Comparison of ENCODE assay signal across 8 cellular contexts in genomic region chr11:61826930-61827572, GRCh38. TPM values are rescaled to one million over a fixed set of nuclear protein-coding genes. Genes with fewer than 3 reads are reported as not detected.
DNase-seq lines count a peak whose midpoint lies in the region; ATAC-seq and FAIRE-seq lines count a peak whose summit lies in the region.

No MANE protein-coding gene starts in this region.

- H3K4me3 Mint-ChIP-seq in activated naive CD4-positive, alpha-beta T cell treated with anti-CD3 and anti-CD28 coated beads for 36 hours: peak overlapping the region; percentile 85
- peak overlapping the region; percentile 77 for H3K4me3 Mint-ChIP-seq in activated T-helper 17 cell treated with anti-CD3 and anti-CD28 coated beads, Interleukin-2, amount 50 U/mL, for 72 hours

- H3K27me3 Mint-ChIP-seq in activated naive CD4-positive, alpha-beta T cell treated with anti-CD3 and anti-CD28 coated beads for 36 hours (ENCODE audit: low read depth): peaks cover 36% of the 10 kb centered on the region
- no peaks in the 10 kb centered on the region for H3K27me3 Mint-ChIP-seq in activated T-helper 17 cell treated with anti-CD3 and anti-CD28 coated beads, Interleukin-2, amount 50 U/mL, for 72 hours

- H3K27me3 ChIP-seq in HUES64 (ENCODE audit: insufficient read depth, low read length) (no peaks in the 10 kb centered on the region), iPS DF 6.9 (ENCODE audit: control insufficient read depth, insufficient read depth, low read length) (no peaks in the 10 kb centered on the region), small intestine (ENCODE audit: control insufficient read depth in 2 of 2, insufficient read depth in 2 of 2, low read length in 2 of 2) (no peaks in the 10 kb centered on the region)

- FAIRE-seq in small intestine (lab: Jason Lieb, UNC): no peak

- H3K4me1 Mint-ChIP-seq in activated naive CD4-positive, alpha-beta T cell treated with anti-CD3 and anti-CD28 coated beads for 36 hours (ENCODE audit: low read depth): peaks cover 18% of the 10 kb centered on the region
- peaks cover 8% of the 10 kb centered on the region for H3K4me1 Mint-ChIP-seq in activated T-helper 17 cell treated with anti-CD3 and anti-CD28 coated beads, Interleukin-2, amount 50 U/mL, for 72 hours

- peak overlapping the region; percentile 92 for H3K27ac ChIP-seq in HUES64 (ENCODE audit: low read depth, low read length)
- peak overlapping the region; percentile 15 for H3K27ac ChIP-seq in iPS DF 6.9 (ENCODE audit: low read length)
- peak overlapping the region; percentile 72 to 89 for H3K27ac ChIP-seq in small intestine (ENCODE audit: low read depth in 1 of 2, low read length in 1 of 2)

- DNase-seq in activated naive CD4-positive, alpha-beta T cell treated with anti-CD3 and anti-CD28 coated beads for 36 hours: peak; percentile 12
- DNase-seq in activated naive CD4-positive, alpha-beta T cell (lab: John Stamatoyannopoulos, UW): no peak
- DNase-seq in iPS DF 6.9 (ENCODE audit: low read depth, low spot score): no peak
- no peak for DNase-seq in small intestine
- no peak for DNase-seq in GM03348 (ENCODE audit: low spot score)
- DNase-seq in effector CD8-positive, alpha-beta T cell (lab: John Stamatoyannopoulos, UW): no peak

- no peaks in the 10 kb centered on the region for H3K9me3 Mint-ChIP-seq in activated naive CD4-positive, alpha-beta T cell treated with anti-CD3 and anti-CD28 coated beads for 36 hours
- H3K9me3 Mint-ChIP-seq in activated T-helper 17 cell treated with anti-CD3 and anti-CD28 coated beads, Interleukin-2, amount 50 U/mL, for 72 hours: no peaks in the 10 kb centered on the region

- H3K4me3 ChIP-seq in HUES64 (ENCODE audit: low read length) (peak overlapping the region; percentile 97), iPS DF 6.9 (ENCODE audit: low read length) (peak overlapping the region; percentile 68; the same call in 1 of the 2 replicates), small intestine (ENCODE audit: low read depth in 1 of 2, low read length in 2 of 2) (peak overlapping the region; percentile 40 to 44)

- peak overlapping the region; percentile 77 for H3K27ac Mint-ChIP-seq in activated naive CD4-positive, alpha-beta T cell treated with anti-CD3 and anti-CD28 coated beads for 36 hours
- H3K27ac Mint-ChIP-seq in activated T-helper 17 cell treated with anti-CD3 and anti-CD28 coated beads, Interleukin-2, amount 50 U/mL, for 72 hours: no peak overlapping the region

- H3K9ac ChIP-seq in HUES64 (ENCODE audit: low read depth, low read length): peak overlapping the region; percentile 97

- intact Hi-C loops in activated naive CD4-positive, alpha-beta T cell treated with anti-CD3 and anti-CD28 coated beads for 36 hours (cut with micrococcal nuclease): loop anchor here (1.0 kb wide), 1 partner anchor 11 kb away; no protein-coding TSS in a partner anchor

- CTCF ChIA-PET in activated naive CD4-positive, alpha-beta T cell treated with anti-CD3 and anti-CD28 coated beads for 36 hours (lab: Charles Lee): interaction anchor here (2.6 kb wide), 1 partner anchor 10 kb away, joined by 13 read pairs; the partner anchor contains the start of gene FADS1

- no peaks in the 10 kb centered on the region for H3K36me3 Mint-ChIP-seq in activated naive CD4-positive, alpha-beta T cell treated with anti-CD3 and anti-CD28 coated beads for 36 hours (ENCODE audit: low read depth)
- H3K36me3 Mint-ChIP-seq in activated T-helper 17 cell treated with anti-CD3 and anti-CD28 coated beads, Interleukin-2, amount 50 U/mL, for 72 hours (ENCODE audit: low read depth): no peaks in the 10 kb centered on the region

- H3K36me3 ChIP-seq in HUES64 (ENCODE audit: insufficient read depth, low read length) (peaks cover 24% of the 10 kb centered on the region), iPS DF 6.9 (ENCODE audit: control insufficient read depth, insufficient read depth, low read length) (no peaks in the 10 kb centered on the region), small intestine (ENCODE audit: control insufficient read depth in 2 of 2, insufficient read depth in 2 of 2, low read length in 2 of 2) (no peaks in the 10 kb centered on the region)

- WGBS in HUES64: 18% methylated on average over 23 of the region's 23 CpGs
- no CpG with 5 or more reads among the region's 23 CpGs for WGBS in iPS DF 6.9 (ENCODE audit: insufficient coverage, insufficient read length)
- WGBS in small intestine, 3 donors: 21 to 43% (median 33%) methylated on average over 22 to 23 of the region's 23 CpGs

- peaks cover 22% of the 10 kb centered on the region for H3K4me1 ChIP-seq in HUES64 (ENCODE audit: insufficient read depth, low read length)
- H3K4me1 ChIP-seq in iPS DF 6.9 (ENCODE audit: control insufficient read depth, insufficient read depth, low read length): no peaks in the 10 kb centered on the region
- peaks cover 0 to 8% of the 10 kb centered on the region in 2 donors for H3K4me1 ChIP-seq in small intestine (ENCODE audit: control insufficient read depth in 2 of 2, insufficient read depth in 1 of 2, low read depth in 1 of 2, low read length in 1 of 2)

- peak; percentile 2 for ATAC-seq in activated T-helper 17 cell treated with anti-CD3 and anti-CD28 coated beads, Interleukin-2, amount 50 U/mL, for 72 hours (replicated peaks)

- no peaks in the 10 kb centered on the region for H3K9me3 ChIP-seq in HUES64 (ENCODE audit: insufficient read depth, low read depth, low read length)
- no peaks in the 10 kb centered on the region for H3K9me3 ChIP-seq in iPS DF 6.9 (ENCODE audit: control insufficient read depth, insufficient read depth, low read length)
- H3K9me3 ChIP-seq in small intestine (ENCODE audit: control insufficient read depth, low read depth): no peaks in the 10 kb centered on the region

RNA-seq across cellular contexts. Expression of gene FADS2, which starts 1.0 kb away (rescaled TPM):
- total RNA-seq in activated naive CD4-positive, alpha-beta T cell treated with anti-CD3 and anti-CD28 coated beads for 36 hours: 10 to 100 TPM; 32.1 to 34.1 TPM
- 487 TPM for polyA plus RNA-seq in HUES64 (2013, experiment 1 of 2)
- 532 TPM for polyA plus RNA-seq in HUES64 (2013, experiment 2 of 2)
- 10 to 100 TPM in 1 of 2 donors, 1 to 10 TPM in 1; 9.4 to 58.3 TPM for total RNA-seq in activated T-helper 17 cell treated with anti-CD3 and anti-CD28 coated beads, Interleukin-2, amount 50 U/mL, for 72 hours
- 100 to 1,000 TPM in 1 of 3 donors, 1 to 10 TPM in 2; 2.4 to 147 (median 3.4) TPM for polyA plus RNA-seq in small intestine

RNA-seq across cellular contexts. Expression of gene FADS1, which starts 10.2 kb away (rescaled TPM):
- 10 to 100 TPM; 12.1 to 12.8 TPM for total RNA-seq in activated naive CD4-positive, alpha-beta T cell treated with anti-CD3 and anti-CD28 coated beads for 36 hours
- polyA plus RNA-seq in HUES64 (2013, experiment 1 of 2): 120 TPM
- 137 TPM for polyA plus RNA-seq in HUES64 (2013, experiment 2 of 2)
- 10 to 100 TPM in 1 of 2 donors, 1 to 10 TPM in 1; 5.6 to 22.9 TPM for total RNA-seq in activated T-helper 17 cell treated with anti-CD3 and anti-CD28 coated beads, Interleukin-2, amount 50 U/mL, for 72 hours
- polyA plus RNA-seq in small intestine: 10 to 100 TPM in 1 of 3 donors, under 1 TPM in 2; 0.45 to 15.9 (median 0.81) TPM

RNA-seq across cellular contexts. Expression of gene FEN1, which starts 34.3 kb away (rescaled TPM):
- total RNA-seq in activated naive CD4-positive, alpha-beta T cell treated with anti-CD3 and anti-CD28 coated beads for 36 hours: 10 to 100 TPM; 74.7 to 75.9 TPM
- 79.1 TPM for polyA plus RNA-seq in HUES64 (2013, experiment 1 of 2)
- 74.8 TPM for polyA plus RNA-seq in HUES64 (2013, experiment 2 of 2)
- 100 to 1,000 TPM in 1 of 2 donors, 10 to 100 TPM in 1; 72.6 to 133 TPM for total RNA-seq in activated T-helper 17 cell treated with anti-CD3 and anti-CD28 coated beads, Interleukin-2, amount 50 U/mL, for 72 hours
- polyA plus RNA-seq in small intestine: 10 to 100 TPM in 1 of 3 donors, 1 to 10 TPM in 2; 5.8 to 32.1 (median 7.8) TPM

RNA-seq across cellular contexts. Expression of gene TMEM258, which starts 34.7 kb away (rescaled TPM):
- 100 to 1,000 TPM; 166 to 167 TPM for total RNA-seq in activated naive CD4-positive, alpha-beta T cell treated with anti-CD3 and anti-CD28 coated beads for 36 hours
- polyA plus RNA-seq in HUES64 (2013, experiment 1 of 2): 242 TPM
- polyA plus RNA-seq in HUES64 (2013, experiment 2 of 2): 247 TPM
- 100 to 1,000 TPM; 135 to 156 TPM for total RNA-seq in activated T-helper 17 cell treated with anti-CD3 and anti-CD28 coated beads, Interleukin-2, amount 50 U/mL, for 72 hours
- polyA plus RNA-seq in small intestine: 100 to 1,000 TPM; 116 to 211 (median 174) TPM

Comparison
In these comparisons a context has a peak if more than half of its experiments do, and no peak if none do; other contexts are left out.
1. H3K27ac ChIP-seq: peak in every context shown above with its lines; median percentile 92 in HUES64; 80 in small intestine; 15 in iPS DF 6.9.
2. H3K4me3 ChIP-seq: peak in every context shown above with its lines; median percentile 97 in HUES64; 68 in iPS DF 6.9; 42 in small intestine.